Comparison of ENCODE assay signal across 10 cellular contexts in genomic region chr11:128814856-128815705, GRCh38. TPM values are rescaled to one million over a fixed set of nuclear protein-coding genes. Genes with fewer than 3 reads are reported as not detected.
DNase-seq lines count a peak whose midpoint lies in the region; ATAC-seq and TF ChIP-seq lines count a peak whose summit lies in the region.
"Had no signal": no experiment of that assay in that cellular context is flagged by ENCODE, and none has a peak within 500 bp of the region (broad histone marks: within the 10 kb centered on the region; RNA-seq: fewer than 3 reads in every experiment).

No MANE protein-coding gene starts in this region.

- H3K27me3 Mint-ChIP-seq in CD4-positive, alpha-beta memory T cell = no peaks in the 10 kb centered on the region
- H3K27me3 Mint-ChIP-seq in endodermal cell (ENCODE audit: insufficient read depth) = peaks cover 2% of the 10 kb centered on the region
- H3K27me3 Mint-ChIP-seq: activated naive CD8-positive, alpha-beta T cell had no signal

- no peak overlapping the region for H3K9ac ChIP-seq in endodermal cell (ENCODE audit: extremely low read depth, low read length, poor library complexity, severe bottlenecking)

- peaks cover 7 to 18% (median 11%) of the 10 kb centered on the region in 4 donors for H3K4me1 Mint-ChIP-seq in CD4-positive, alpha-beta memory T cell
- H3K4me1 Mint-ChIP-seq in endodermal cell = peaks cover 11% of the 10 kb centered on the region

- H3K4me1 ChIP-seq in CD4-positive, alpha-beta memory T cell (ENCODE audit: insufficient read depth, low read length) = no peaks in the 10 kb centered on the region
- no peaks in the 10 kb centered on the region for H3K4me1 ChIP-seq in endodermal cell (ENCODE audit: control insufficient read depth, insufficient read depth, low read length)

- peaks cover 42 to 69% of the 10 kb centered on the region in 2 donors for H3K36me3 Mint-ChIP-seq in CD4-positive, alpha-beta memory T cell
- H3K36me3 Mint-ChIP-seq in endodermal cell (ENCODE audit: low read depth) = no peaks in the 10 kb centered on the region

- no peak for ATAC-seq in HG02973 (IDR thresholded peaks at IDR 0.05; ENCODE audit: unreplicated experiment)
- ATAC-seq in HG02678 (IDR thresholded peaks at IDR 0.05; ENCODE audit: unreplicated experiment) = no peak

- intact Hi-C loops in CD4-positive, alpha-beta memory T cell (cut with micrococcal nuclease) = no loop called here

- H3K9me3 ChIP-seq in CD4-positive, alpha-beta memory T cell (ENCODE audit: control insufficient read depth in 1 of 2, low read length in 2 of 2) = no peaks in the 10 kb centered on the region
- H3K9me3 ChIP-seq in MG63 = no peaks in the 10 kb centered on the region
- H3K9me3 ChIP-seq in endodermal cell (ENCODE audit: control insufficient read depth, low read length) = no peaks in the 10 kb centered on the region

- CTCF ChIA-PET in CD4-positive, alpha-beta memory T cell (lab: Charles Lee; ENCODE audit: partially characterized antibody) = interaction anchor here (1.0 to 1.5 kb wide), 2 partner anchors 16 to 658 kb away, joined by 3 to 4 read pairs; no protein-coding TSS in a partner anchor

- POLR2A ChIA-PET in CD4-positive, alpha-beta memory T cell (lab: Charles Lee; ENCODE audit: partially characterized antibody) = no interaction called here

- H3K4me3 ChIP-seq in CD4-positive, alpha-beta memory T cell (ENCODE audit: low read length in 2 of 2) = no peak overlapping the region
- H3K4me3 ChIP-seq in MG63 = no peak overlapping the region
- no peak overlapping the region for H3K4me3 ChIP-seq in endodermal cell (ENCODE audit: low read length)

- DNase-seq in CD4-positive, alpha-beta memory T cell = no peak
- DNase-seq in MG63 = peak; percentile 31
- peak; percentile 95 for DNase-seq in endodermal cell
- DNase-seq in mucosa of gallbladder (ENCODE audit: low spot score) = peak; percentile 48
- no peak for DNase-seq in activated T-cell treated with anti-CD3 and anti-CD28 coated beads, Interleukin-2, amount 50 U/mL, for 48 hours
- DNase-seq in COLO668 (lab: John Stamatoyannopoulos, UW; ENCODE audit: unreplicated experiment) = no peak
- DNase-seq: NCI-H2107 had no signal

- H3K27me3 ChIP-seq in CD4-positive, alpha-beta memory T cell (ENCODE audit: insufficient read depth, low read length) = no peaks in the 10 kb centered on the region
- no peaks in the 10 kb centered on the region for H3K27me3 ChIP-seq in MG63
- H3K27me3 ChIP-seq in endodermal cell (ENCODE audit: control insufficient read depth, insufficient read depth, low read length, poor library complexity, severe bottlenecking) = peaks cover 6% of the 10 kb centered on the region

- WGBS in endodermal cell (ENCODE audit: insufficient coverage in 1 of 2, insufficient read length in 1 of 2), 2 experiments = 18 to 22% methylated on average over 3 to 9 of the region's 9 CpGs

- H3K27ac ChIP-seq in CD4-positive, alpha-beta memory T cell (ENCODE audit: low read depth, low read length) = no peak overlapping the region
- H3K27ac ChIP-seq in endodermal cell (ENCODE audit: low read depth, low read length) = no peak overlapping the region

- no peaks in the 10 kb centered on the region for H3K9me3 Mint-ChIP-seq in CD4-positive, alpha-beta memory T cell
- H3K9me3 Mint-ChIP-seq in endodermal cell = no peaks in the 10 kb centered on the region

- no peak for TF ChIP-seq CTCF in endodermal cell (conservative IDR thresholded peaks at IDR 0.05)

- no peak overlapping the region for H3K4me3 Mint-ChIP-seq in CD4-positive, alpha-beta memory T cell
- peak overlapping the region; percentile 34 for H3K4me3 Mint-ChIP-seq in endodermal cell
- H3K4me3 Mint-ChIP-seq: activated naive CD8-positive, alpha-beta T cell had no signal

- peak overlapping the region in 6 of 7 donors; percentile 18 to 74 (median 33) for H3K27ac Mint-ChIP-seq in CD4-positive, alpha-beta memory T cell
- H3K27ac Mint-ChIP-seq in endodermal cell = peak overlapping the region; percentile 87
- H3K27ac Mint-ChIP-seq: activated naive CD8-positive, alpha-beta T cell had no signal

- H3K36me3 ChIP-seq in CD4-positive, alpha-beta memory T cell (ENCODE audit: insufficient read depth, low read length) = peaks cover 52% of the 10 kb centered on the region
- H3K36me3 ChIP-seq in MG63 = no peaks in the 10 kb centered on the region
- H3K36me3 ChIP-seq in endodermal cell (ENCODE audit: control insufficient read depth, insufficient read depth, low read length) = no peaks in the 10 kb centered on the region

RNA-seq across cellular contexts. Expression of gene KCNJ1, which starts 52.0 kb away (rescaled TPM):
- under 1 TPM in 1 of 2 experiments, not detected in 1; 0.17 TPM for total RNA-seq in CD4-positive, alpha-beta memory T cell
- under 1 TPM in 1 of 2 donors, not detected in 1; 0.23 TPM for polyA plus RNA-seq in CD4-positive, alpha-beta memory T cell
- total RNA-seq in MG63 (2014; rRNA removed; shearing (Covaris generic); ENCODE audit: low replicate concordance) = not detected in 2 replicates
- not detected for total RNA-seq in endodermal cell
- 0.36 TPM for polyA plus RNA-seq in endodermal cell (2013, experiment 1 of 2)
- not detected for polyA plus RNA-seq in endodermal cell (2013, experiment 2 of 2)
- total RNA-seq in mucosa of gallbladder = not detected

Comparison
In these comparisons a context has a peak if more than half of its experiments do, and no peak if none do; other contexts are left out.
1. DNase-seq: peak in MG63 (single experiment), endodermal cell (single experiment) and mucosa of gallbladder (single experiment); none in CD4-positive, alpha-beta memory T cell (0 of 5), activated T-cell treated with anti-CD3 and anti-CD28 coated beads, Interleukin-2, amount 50 U/mL, for 48 hours (0 of 2) and COLO668 (single experiment).